Comparison of ENCODE assay signal across 1 cellular context in genomic region chr13:30877335-30877734, GRCh38.
TF ChIP-seq lines count a peak whose summit lies in the region.

No MANE protein-coding gene starts in this region.

TF ChIP-seq in IMR-90, 13 proteins besides CTCF, POLR2A, EP300 and RAD21 (continued from another document):
- no peak for TF ChIP-seq ELK1 (IDR thresholded peaks at IDR 0.05; ENCODE audit: borderline replicate concordance, low read depth, low read length)
